ENCODE assay signal across 18 cellular contexts in the genomic region with DNA sequence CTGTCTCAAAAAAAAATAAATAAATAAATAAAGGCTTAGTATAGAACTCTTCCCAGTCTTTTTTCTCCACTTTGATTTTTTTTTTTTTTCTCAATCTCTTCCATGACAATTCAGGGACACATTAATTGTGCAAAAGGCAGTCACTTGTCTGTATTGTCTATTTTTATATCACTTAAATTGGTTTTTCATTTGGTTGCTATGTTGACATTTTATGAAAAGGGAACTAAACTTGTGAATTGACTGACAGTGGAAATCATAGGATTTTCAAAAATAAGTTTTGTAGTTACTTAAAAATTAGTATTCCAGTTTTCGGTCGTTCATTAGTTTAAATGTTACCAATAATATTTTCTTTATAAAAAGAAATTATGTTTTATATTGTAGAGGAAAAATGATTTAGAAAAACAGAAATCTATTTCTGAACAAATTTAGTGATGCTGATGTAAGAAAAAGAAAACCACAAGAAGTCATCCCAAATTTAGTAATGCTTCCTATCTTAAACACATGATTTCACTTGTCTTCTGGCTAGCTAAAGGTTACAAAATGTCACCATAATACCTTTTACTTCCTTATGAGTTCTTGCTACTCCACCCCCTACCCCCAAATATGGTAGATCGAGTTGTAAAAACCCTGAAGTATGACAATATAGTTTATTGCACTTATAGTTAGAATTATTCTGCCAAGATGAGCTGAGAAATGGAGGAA. TPM values are rescaled to one million over a fixed set of nuclear protein-coding genes. Genes with fewer than 3 reads are reported as not detected.
A peak's percentile ranks its signal among the peaks of the same experiment; 100 is the strongest.
DNase-seq lines count a peak whose midpoint lies in the region; ATAC-seq, FAIRE-seq and TF ChIP-seq lines count a peak whose summit lies in the region.
"Had no signal": no experiment of that assay in that cellular context is flagged by ENCODE, and none has a peak within 500 bp of the region (broad histone marks: within the 10 kb centered on the region; RNA-seq: fewer than 3 reads in every experiment).

No MANE protein-coding gene starts in this region.

- peaks cover 23% of the 10 kb centered on the region for H3K27me3 Mint-ChIP-seq in activated CD4-positive, alpha-beta T cell treated with anti-CD3 and anti-CD28 coated beads, Interleukin-2, amount 10 ng/mL, durations not matched to agents 7 days and 5 days

- ATAC-seq in GM18907 (IDR thresholded peaks at IDR 0.05; ENCODE audit: unreplicated experiment): no peak

- H3K4me3 ChIP-seq in kidney (ENCODE audit: low read length in 2 of 2): no peak overlapping the region
- H3K4me3 ChIP-seq in subcutaneous abdominal adipose tissue (ENCODE audit: low read depth in 1 of 5, low read length in 5 of 5): no peak overlapping the region

- H3K4me1 Mint-ChIP-seq in activated CD4-positive, alpha-beta T cell treated with anti-CD3 and anti-CD28 coated beads, Interleukin-2, amount 10 ng/mL, durations not matched to agents 7 days and 5 days: no peaks in the 10 kb centered on the region
- H3K4me1 Mint-ChIP-seq: activated naive CD4-positive, alpha-beta T cell treated with anti-CD3 and anti-CD28 coated beads, Interleukin-2, amount 50 U/mL, for 24 hours; naive B cell had no signal

- H3K9me3 ChIP-seq in kidney (ENCODE audit: control insufficient read depth in 1 of 2, low read length in 2 of 2) (no peaks in the 10 kb centered on the region), subcutaneous abdominal adipose tissue (ENCODE audit: control insufficient read depth in 5 of 5, low read length in 5 of 5) (no peaks in the 10 kb centered on the region)
- H3K9me3 ChIP-seq: BE2C had no signal

- peak; percentile 23 for FAIRE-seq in kidney (lab: Jason Lieb, UNC)
- FAIRE-seq: endometrium, G401.6 had no signal

- H3K27ac ChIP-seq in kidney (ENCODE audit: low read depth in 2 of 2, low read length in 2 of 2) (no peak overlapping the region), subcutaneous abdominal adipose tissue (ENCODE audit: low read depth, low read length) (peak overlapping the region; percentile 62)
- H3K27ac ChIP-seq: 22Rv1, RWPE1 had no signal

- H3K9me3 Mint-ChIP-seq in activated CD4-positive, alpha-beta T cell treated with anti-CD3 and anti-CD28 coated beads, Interleukin-2, amount 10 ng/mL, durations not matched to agents 7 days and 5 days: no peaks in the 10 kb centered on the region
- H3K9me3 Mint-ChIP-seq: activated naive CD4-positive, alpha-beta T cell treated with anti-CD3 and anti-CD28 coated beads, Interleukin-2, amount 50 U/mL, for 24 hours had no signal

- CTCF ChIA-PET in activated CD4-positive, alpha-beta T cell treated with anti-CD3 and anti-CD28 coated beads, Interleukin-2, amount 10 ng/mL, durations not matched to agents 7 days and 5 days (lab: Charles Lee): no interaction called here

- H3K4me3 Mint-ChIP-seq in activated CD4-positive, alpha-beta T cell treated with anti-CD3 and anti-CD28 coated beads, Interleukin-2, amount 10 ng/mL, durations not matched to agents 7 days and 5 days: no peak overlapping the region
- H3K4me3 Mint-ChIP-seq: activated naive CD4-positive, alpha-beta T cell treated with anti-CD3 and anti-CD28 coated beads, Interleukin-2, amount 50 U/mL, for 24 hours; naive B cell had no signal

- H3K36me3 Mint-ChIP-seq in activated CD4-positive, alpha-beta T cell treated with anti-CD3 and anti-CD28 coated beads, Interleukin-2, amount 10 ng/mL, durations not matched to agents 7 days and 5 days (ENCODE audit: low read depth): no peaks in the 10 kb centered on the region
- H3K36me3 Mint-ChIP-seq: activated naive CD4-positive, alpha-beta T cell treated with anti-CD3 and anti-CD28 coated beads, Interleukin-2, amount 50 U/mL, for 24 hours; naive B cell had no signal

- H3K36me3 ChIP-seq in kidney (ENCODE audit: control insufficient read depth in 1 of 2, insufficient read depth in 2 of 2, low read length in 2 of 2): no peaks in the 10 kb centered on the region
- H3K36me3 ChIP-seq in subcutaneous abdominal adipose tissue (ENCODE audit: control insufficient read depth in 5 of 5, insufficient read depth in 5 of 5, low read length in 5 of 5): peaks cover 9 to 25% (median 16%) of the 10 kb centered on the region in 5 donors
- H3K36me3 ChIP-seq: BE2C had no signal

- no peaks in the 10 kb centered on the region for H3K4me1 ChIP-seq in kidney (ENCODE audit: control insufficient read depth in 1 of 2, insufficient read depth in 1 of 2, low read depth in 1 of 2, low read length in 2 of 2)
- H3K4me1 ChIP-seq in subcutaneous abdominal adipose tissue (ENCODE audit: control insufficient read depth in 5 of 5, insufficient read depth in 5 of 5, low read length in 5 of 5): peaks cover 0 to 47% (median 43%) of the 10 kb centered on the region in 5 donors
- H3K4me1 ChIP-seq: BE2C had no signal

- no peaks in the 10 kb centered on the region for H3K27me3 ChIP-seq in subcutaneous abdominal adipose tissue (ENCODE audit: control insufficient read depth in 5 of 5, insufficient read depth in 4 of 5, low read length in 5 of 5)
- H3K27me3 ChIP-seq: BE2C had no signal

- DNase-seq in NCI-H1436 treated with DMSO at 0.1 percent for 48 hours (lab: John Stamatoyannopoulos, UW): peak; percentile 1
- DNase-seq in NCI-H1436 (lab: John Stamatoyannopoulos, UW): no peak
- peak; percentile 54 for DNase-seq in OCI-M1 (lab: John Stamatoyannopoulos, UW)
- DNase-seq in kidney: no peak
- no peak for DNase-seq in anterior cingulate cortex (lab: John Stamatoyannopoulos, UW)
- DNase-seq in activated CD4-positive, alpha-beta T cell treated with anti-CD3 and anti-CD28 coated beads, Interleukin-2, amount 10 ng/mL, durations not matched to agents 7 days and 5 days: no peak
- DNase-seq: activated CD4-positive, alpha-beta T cell treated with anti-CD3 and anti-CD28 coated beads, Interleukin-2, amount 50 U/mL, for 1 hour; BE2C; H7; naive B cell; NCI-H2227 treated with DMSO at 0.1 percent for 48 hours had no signal

- H3K9ac ChIP-seq in kidney (ENCODE audit: low read length in 2 of 2) (no peak overlapping the region), subcutaneous abdominal adipose tissue (ENCODE audit: low read length in 5 of 5) (no peak overlapping the region)

- no peak overlapping the region for H3K27ac Mint-ChIP-seq in activated CD4-positive, alpha-beta T cell treated with anti-CD3 and anti-CD28 coated beads, Interleukin-2, amount 10 ng/mL, durations not matched to agents 7 days and 5 days
- H3K27ac Mint-ChIP-seq: activated naive CD4-positive, alpha-beta T cell treated with anti-CD3 and anti-CD28 coated beads, Interleukin-2, amount 50 U/mL, for 24 hours had no signal

- no peak for TF ChIP-seq CTCF in kidney (IDR thresholded peaks at IDR 0.05; ENCODE audit: borderline replicate concordance, extremely low read depth, insufficient read depth)

- POLR2A ChIA-PET in activated CD4-positive, alpha-beta T cell treated with anti-CD3 and anti-CD28 coated beads, Interleukin-2, amount 10 ng/mL, durations not matched to agents 7 days and 5 days (lab: Charles Lee): no interaction called here

- intact Hi-C loops in kidney (cut with DNase I): no loop called here

RNA-seq across cellular contexts. Expression of gene PPARG, which starts 36.9 kb away (rescaled TPM):
- 19.2 TPM for total RNA-seq in kidney
- 19.0 TPM for polyA plus RNA-seq in kidney (ENCODE audit: insufficient read depth, low read depth, low replicate concordance)
- under 1 TPM; 0.52 to 0.55 TPM for total RNA-seq in activated CD4-positive, alpha-beta T cell treated with anti-CD3 and anti-CD28 coated beads, Interleukin-2, amount 10 ng/mL, durations not matched to agents 7 days and 5 days

Comparison
In these comparisons a context has a peak if more than half of its experiments do, and no peak if none do; other contexts are left out.
1. DNase-seq: peak in NCI-H1436 treated with DMSO at 0.1 percent for 48 hours (single experiment) and OCI-M1 (single experiment); none in NCI-H1436 (single experiment), kidney (single experiment), anterior cingulate cortex (0 of 58) and activated CD4-positive, alpha-beta T cell treated with anti-CD3 and anti-CD28 coated beads, Interleukin-2, amount 10 ng/mL, durations not matched to agents 7 days and 5 days (single experiment).
2. RNA of gene PPARG, which starts 36.9 kb away (total RNA-seq): 19.2 TPM in kidney (single experiment); 0.52 to 0.55 TPM in activated CD4-positive, alpha-beta T cell treated with anti-CD3 and anti-CD28 coated beads, Interleukin-2, amount 10 ng/mL, durations not matched to agents 7 days and 5 days; every median in the first group is over 10 times any median in the second.